Comparison of ENCODE assay signal across 8 cellular contexts in genomic region chr1:6245086-6245868, GRCh38. TPM values are rescaled to one million over a fixed set of nuclear protein-coding genes. Genes with fewer than 3 reads are reported as not detected.
DNase-seq lines count a peak whose midpoint lies in the region; ATAC-seq and TF ChIP-seq lines count a peak whose summit lies in the region.

No MANE protein-coding gene starts in this region.

- H3K27ac ChIP-seq in RWPE2 (ENCODE audit: poor library complexity, severe bottlenecking) (no peak overlapping the region), gastroesophageal sphincter (no peak overlapping the region), parathyroid adenoma (no peak overlapping the region)

- H3K27me3 Mint-ChIP-seq in type B pancreatic cell, result peaks cover 73% of the 10 kb centered on the region

- no peaks in the 10 kb centered on the region for H3K9me3 Mint-ChIP-seq in type B pancreatic cell

- H3K27ac Mint-ChIP-seq in type B pancreatic cell, result no peak overlapping the region

- TF ChIP-seq POLR2A in gastroesophageal sphincter (IDR thresholded peaks at IDR 0.05), result no peak

- no peaks in the 10 kb centered on the region for H3K9me3 ChIP-seq in RWPE2 (ENCODE audit: severe bottlenecking)
- H3K9me3 ChIP-seq in gastroesophageal sphincter, result no peaks in the 10 kb centered on the region
- H3K9me3 ChIP-seq in parathyroid adenoma (ENCODE audit: control insufficient read depth, low read length), result no peaks in the 10 kb centered on the region

- CTCF ChIA-PET in AG04449 (lab: Yijun Ruan, JAX), result interaction anchor here (0.6 to 12.0 kb wide), 36 partner anchors 9 to 223 kb away, joined by 3 to 537 read pairs (median 8); partner anchors contain the start of genes GPR153, ICMT and RNF207

- no peak overlapping the region for H3K4me2 ChIP-seq in parathyroid adenoma (ENCODE audit: low read length)

- H3K79me2 ChIP-seq in parathyroid adenoma, result no peaks in the 10 kb centered on the region

- H3K4me3 Mint-ChIP-seq in type B pancreatic cell, result no peak overlapping the region

- POLR2A ChIA-PET in AG04449 (lab: Yijun Ruan, JAX), result interaction anchor here (0.6 kb wide), 1 partner anchor 31 kb away, joined by 3 read pairs; no protein-coding TSS in a partner anchor

- TF ChIP-seq CTCF in AG04449 (IDR thresholded peaks at IDR 0.05; ENCODE audit: insufficient read depth, low read length, missing control alignments) (peak; percentile 99), RWPE2 (IDR thresholded peaks at IDR 0.05; ENCODE audit: poor library complexity, severe bottlenecking) (peak; percentile 80), gastroesophageal sphincter (IDR thresholded peaks at IDR 0.05) (peak in 3 of 4 experiments; percentile 91 to 94 (median 92)), parathyroid adenoma (IDR thresholded peaks at IDR 0.05) (peak; percentile 74), type B pancreatic cell (conservative IDR thresholded peaks at IDR 0.05) (peak; percentile 83)

- H3K4me1 ChIP-seq in RWPE2 (ENCODE audit: insufficient read depth, poor library complexity, severe bottlenecking), result no peaks in the 10 kb centered on the region
- peaks cover 0 to 54% (median 18%) of the 10 kb centered on the region in 3 donors for H3K4me1 ChIP-seq in gastroesophageal sphincter
- no peaks in the 10 kb centered on the region for H3K4me1 ChIP-seq in parathyroid adenoma

- H2AFZ ChIP-seq in parathyroid adenoma, result peak overlapping the region; percentile 60

- TF ChIP-seq EP300 in Ishikawa (IDR thresholded peaks at IDR 0.05; ENCODE audit: borderline replicate concordance), result peak; percentile 31
- TF ChIP-seq EP300 in gastroesophageal sphincter (IDR thresholded peaks at IDR 0.05), result no peak

- H3K9ac ChIP-seq in parathyroid adenoma, result no peak overlapping the region

- ATAC-seq in GM18519 (IDR thresholded peaks at IDR 0.05; ENCODE audit: low FRiP score, unreplicated experiment) (peak; percentile 47), RWPE2 (ENCODE audit: low read depth) (peak; percentile 49), gastroesophageal sphincter (peak; percentile 73)

- peak; percentile 79 for TF ChIP-seq RAD21 in Ishikawa (IDR thresholded peaks at IDR 0.05; ENCODE audit: low read depth)

- DNase-seq in AG04449 (ENCODE audit: low read depth, low spot score), result no peak
- DNase-seq in RWPE2 (ENCODE audit: low spot score), result peak; percentile 81
- peak; percentile 57 for DNase-seq in activated gamma-delta T cell (lab: John Stamatoyannopoulos, UW)
- DNase-seq in type B pancreatic cell (ENCODE audit: extremely low spot score, unreplicated experiment), result peak; percentile 90

- peaks cover 57% of the 10 kb centered on the region for H3K27me3 ChIP-seq in RWPE2 (ENCODE audit: insufficient read depth, poor library complexity, severe bottlenecking)
- H3K27me3 ChIP-seq in gastroesophageal sphincter, result peaks cover 100% of the 10 kb centered on the region
- peaks cover 19% of the 10 kb centered on the region for H3K27me3 ChIP-seq in parathyroid adenoma (ENCODE audit: control insufficient read depth, insufficient read depth, low read length)

- WGBS in gastroesophageal sphincter (ENCODE audit: low coverage in 1 of 2), 2 donors, result no CpG with 5 or more reads among the region's 79 CpGs

- H3K4me1 Mint-ChIP-seq in type B pancreatic cell (ENCODE audit: unreplicated experiment), result peaks cover 14% of the 10 kb centered on the region

- no peaks in the 10 kb centered on the region for H3K36me3 ChIP-seq in RWPE2 (ENCODE audit: low read depth)
- no peaks in the 10 kb centered on the region for H3K36me3 ChIP-seq in gastroesophageal sphincter
- no peaks in the 10 kb centered on the region for H3K36me3 ChIP-seq in parathyroid adenoma (ENCODE audit: control insufficient read depth, insufficient read depth, low read length)

- H3K4me3 ChIP-seq in AG04449 (ENCODE audit: low read depth, low read length), result peak overlapping the region; percentile 27
- peak overlapping the region; percentile 24 for H3K4me3 ChIP-seq in RWPE2 (ENCODE audit: severe bottlenecking)
- H3K4me3 ChIP-seq in gastroesophageal sphincter, result no peak overlapping the region
- H3K4me3 ChIP-seq in parathyroid adenoma (ENCODE audit: low read depth, low read length), result no peak overlapping the region

- no peaks in the 10 kb centered on the region for H3K36me3 Mint-ChIP-seq in type B pancreatic cell

TF ChIP-seq in Ishikawa, 13 proteins besides CTCF, POLR2A, EP300 and RAD21:
- TF ChIP-seq YY1 (IDR thresholded peaks at IDR 0.05; ENCODE audit: low read depth), result no peak
- TF ChIP-seq CREB1 (IDR thresholded peaks at IDR 0.05; ENCODE audit: low read depth), result no peak
- no peak; the same call in 1 of the 2 replicates for TF ChIP-seq ZBTB7A (IDR thresholded peaks at IDR 0.05; ENCODE audit: low read depth)
- TF ChIP-seq TCF12 (IDR thresholded peaks at IDR 0.05; ENCODE audit: low read depth), result peak; percentile 44; the same call in 1 of the 2 replicates
- TF ChIP-seq, protein P1, sequence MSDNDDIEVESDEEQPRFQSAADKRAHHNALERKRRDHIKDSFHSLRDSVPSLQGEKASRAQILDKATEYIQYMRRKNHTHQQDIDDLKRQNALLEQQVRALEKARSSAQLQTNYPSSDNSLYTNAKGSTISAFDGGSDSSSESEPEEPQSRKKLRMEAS (IDR thresholded peaks at IDR 0.05), result peak; percentile 73
- no peak for TF ChIP-seq EGR1 (IDR thresholded peaks at IDR 0.05)
- TF ChIP-seq FOXM1 (IDR thresholded peaks at IDR 0.05; ENCODE audit: borderline replicate concordance, low read depth), result no peak
- TF ChIP-seq TAF1 (IDR thresholded peaks at IDR 0.05; ENCODE audit: low read depth), result no peak
- TF ChIP-seq, protein P2, sequence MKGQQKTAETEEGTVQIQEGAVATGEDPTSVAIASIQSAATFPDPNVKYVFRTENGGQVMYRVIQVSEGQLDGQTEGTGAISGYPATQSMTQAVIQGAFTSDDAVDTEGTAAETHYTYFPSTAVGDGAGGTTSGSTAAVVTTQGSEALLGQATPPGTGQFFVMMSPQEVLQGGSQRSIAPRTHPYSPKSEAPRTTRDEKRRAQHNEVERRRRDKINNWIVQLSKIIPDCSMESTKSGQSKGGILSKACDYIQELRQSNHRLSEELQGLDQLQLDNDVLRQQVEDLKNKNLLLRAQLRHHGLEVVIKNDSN (IDR thresholded peaks at IDR 0.05), result 0 out of 2 replicates have a peak, but pooled peaks have one; percentile 19
- no peak for TF ChIP-seq CEBPB (IDR thresholded peaks at IDR 0.05)
- TF ChIP-seq, protein P3, sequence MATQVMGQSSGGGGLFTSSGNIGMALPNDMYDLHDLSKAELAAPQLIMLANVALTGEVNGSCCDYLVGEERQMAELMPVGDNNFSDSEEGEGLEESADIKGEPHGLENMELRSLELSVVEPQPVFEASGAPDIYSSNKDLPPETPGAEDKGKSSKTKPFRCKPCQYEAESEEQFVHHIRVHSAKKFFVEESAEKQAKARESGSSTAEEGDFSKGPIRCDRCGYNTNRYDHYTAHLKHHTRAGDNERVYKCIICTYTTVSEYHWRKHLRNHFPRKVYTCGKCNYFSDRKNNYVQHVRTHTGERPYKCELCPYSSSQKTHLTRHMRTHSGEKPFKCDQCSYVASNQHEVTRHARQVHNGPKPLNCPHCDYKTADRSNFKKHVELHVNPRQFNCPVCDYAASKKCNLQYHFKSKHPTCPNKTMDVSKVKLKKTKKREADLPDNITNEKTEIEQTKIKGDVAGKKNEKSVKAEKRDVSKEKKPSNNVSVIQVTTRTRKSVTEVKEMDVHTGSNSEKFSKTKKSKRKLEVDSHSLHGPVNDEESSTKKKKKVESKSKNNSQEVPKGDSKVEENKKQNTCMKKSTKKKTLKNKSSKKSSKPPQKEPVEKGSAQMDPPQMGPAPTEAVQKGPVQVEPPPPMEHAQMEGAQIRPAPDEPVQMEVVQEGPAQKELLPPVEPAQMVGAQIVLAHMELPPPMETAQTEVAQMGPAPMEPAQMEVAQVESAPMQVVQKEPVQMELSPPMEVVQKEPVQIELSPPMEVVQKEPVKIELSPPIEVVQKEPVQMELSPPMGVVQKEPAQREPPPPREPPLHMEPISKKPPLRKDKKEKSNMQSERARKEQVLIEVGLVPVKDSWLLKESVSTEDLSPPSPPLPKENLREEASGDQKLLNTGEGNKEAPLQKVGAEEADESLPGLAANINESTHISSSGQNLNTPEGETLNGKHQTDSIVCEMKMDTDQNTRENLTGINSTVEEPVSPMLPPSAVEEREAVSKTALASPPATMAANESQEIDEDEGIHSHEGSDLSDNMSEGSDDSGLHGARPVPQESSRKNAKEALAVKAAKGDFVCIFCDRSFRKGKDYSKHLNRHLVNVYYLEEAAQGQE (IDR thresholded peaks at IDR 0.05; ENCODE audit: low read depth), result peak; percentile 97

RNA-seq across cellular contexts. Expression of gene HES3, which starts 1.3 kb away (rescaled TPM):
- total RNA-seq in gastroesophageal sphincter (not detected), type B pancreatic cell (ENCODE audit: low replicate concordance) (not detected in 2 replicates)

RNA-seq across cellular contexts. Expression of gene ICMT, which starts 9.5 kb away (rescaled TPM):
- 10 to 100 TPM; 53.4 to 91.3 (median 85.0) TPM for total RNA-seq in gastroesophageal sphincter
- 56.6 and 63.5 TPM in 2 replicates for total RNA-seq in type B pancreatic cell (ENCODE audit: low replicate concordance)

RNA-seq across cellular contexts. Expression of gene GPR153, which starts 15.6 kb away (rescaled TPM):
- total RNA-seq in gastroesophageal sphincter, result 1 to 10 TPM; 2.6 to 8.9 (median 6.2) TPM
- total RNA-seq in type B pancreatic cell (ENCODE audit: low replicate concordance), result 6.1 and 8.5 TPM in 2 replicates

RNA-seq across cellular contexts. Expression of gene RNF207, which starts 39.4 kb away (rescaled TPM):
- total RNA-seq in gastroesophageal sphincter (10 to 100 TPM in 3 of 4 donors, 1 to 10 TPM in 1; 3.0 to 34.1 (median 18.3) TPM), type B pancreatic cell (ENCODE audit: low replicate concordance) (34.5 and 37.0 TPM in 2 replicates)

RNA-seq across cellular contexts. Expression of gene RPL22, which starts 45.9 kb away (rescaled TPM):
- 100 to 1,000 TPM; 126 to 281 (median 227) TPM for total RNA-seq in gastroesophageal sphincter
- 499 and 541 TPM in 2 replicates for total RNA-seq in type B pancreatic cell (ENCODE audit: low replicate concordance)

Comparison
In these comparisons a context has a peak if more than half of its experiments do, and no peak if none do; other contexts are left out.
1. H3K4me3 ChIP-seq: peak in AG04449 (single experiment) and RWPE2 (single experiment); none in gastroesophageal sphincter (0 of 2) and parathyroid adenoma (single experiment).
2. Peak in every context shown above with its lines, with median percentiles within 50 percentile points of each other: CTCF ChIP-seq and ATAC-seq.